Comparison of ENCODE assay signal across 21 cellular contexts in genomic region chr3:71077070-71077469, GRCh38.
DNase-seq lines count a peak whose midpoint lies in the region; ATAC-seq and TF ChIP-seq lines count a peak whose summit lies in the region.
"Had no signal": no experiment of that assay in that cellular context is flagged by ENCODE, and none has a peak within 500 bp of the region (broad histone marks: within the 10 kb centered on the region; RNA-seq: fewer than 3 reads in every experiment).

No MANE protein-coding gene starts in this region.

- TF ChIP-seq CTCF in mucosa of descending colon (IDR thresholded peaks at IDR 0.05) = no peak
- TF ChIP-seq CTCF in endothelial cell (IDR thresholded peaks at IDR 0.05; ENCODE audit: unreplicated experiment) = no peak

- no peaks in the 10 kb centered on the region for H3K36me3 ChIP-seq in mucosa of descending colon (ENCODE audit: low read depth)
- H3K36me3 ChIP-seq: esophagus squamous epithelium, lower lobe of right lung, Peyer's patch, prostate gland, thyroid gland had no signal

- H3K27ac Mint-ChIP-seq in activated T-cell treated with anti-CD3 and anti-CD28 coated beads, Interleukin-2, amount 50 U/mL, for 24 hours = peak overlapping the region; percentile 81
- H3K27ac Mint-ChIP-seq in activated naive CD8-positive, alpha-beta T cell treated with anti-CD3 and anti-CD28 coated beads, Interleukin-2, amount 10 ng/mL, durations not matched to agents 7 days and 5 days = peak overlapping the region; percentile 53
- peak overlapping the region; percentile 4 to 47 for H3K27ac Mint-ChIP-seq in stimulated activated naive CD8-positive, alpha-beta T cell treated with anti-CD3 and anti-CD28 coated beads, Interleukin-15, amount 100 ng/mL, for 72 hours
- H3K27ac Mint-ChIP-seq in endothelial cell (ENCODE audit: unreplicated experiment) = no peak overlapping the region

- DNase-seq in activated T-cell treated with anti-CD3 and anti-CD28 coated beads, Interleukin-2, amount 50 U/mL, for 24 hours = no peak
- no peak for DNase-seq in activated T-cell treated with anti-CD3 and anti-CD28 coated beads, Interleukin-2, amount 50 U/mL, for 1 hour
- DNase-seq in activated naive CD8-positive, alpha-beta T cell treated with anti-CD3 and anti-CD28 coated beads, Interleukin-2, amount 10 ng/mL, durations not matched to agents 7 days and 5 days = no peak
- DNase-seq in mucosa of descending colon (no peak), GM19238 (ENCODE audit: insufficient read length, low spot score) (no peak), dermis blood vessel endothelial cell (no peak), endothelial cell (ENCODE audit: low spot score) (no peak)
- no peak for DNase-seq in stimulated activated naive CD8-positive, alpha-beta T cell treated with anti-CD3 and anti-CD28 coated beads, Interleukin-15, amount 100 ng/mL, for 72 hours
- DNase-seq: activated CD4-positive, alpha-beta T cell treated with anti-CD3 and anti-CD28 coated beads for 1 hour; activated CD8-positive, alpha-beta memory T cell treated with anti-CD3 and anti-CD28 coated beads, Interleukin-2, amount 50 U/mL, for 48 hours; activated naive CD4-positive, alpha-beta T cell treated with anti-CD3 and anti-CD28 coated beads, Interleukin-2, amount 10 ng/mL, durations not matched to agents 7 days and 5 days; C1 segment of cervical spinal cord; esophagus squamous epithelium; lower lobe of right lung; NCI-H1048; Peyer's patch; spleen; thyroid gland had no signal

- peaks cover 96% of the 10 kb centered on the region for H3K4me1 Mint-ChIP-seq in activated T-cell treated with anti-CD3 and anti-CD28 coated beads, Interleukin-2, amount 50 U/mL, for 24 hours (ENCODE audit: low read depth)
- H3K4me1 Mint-ChIP-seq in activated naive CD8-positive, alpha-beta T cell treated with anti-CD3 and anti-CD28 coated beads, Interleukin-2, amount 10 ng/mL, durations not matched to agents 7 days and 5 days = peaks cover 64% of the 10 kb centered on the region
- peaks cover 99% of the 10 kb centered on the region for H3K4me1 Mint-ChIP-seq in stimulated activated naive CD8-positive, alpha-beta T cell treated with anti-CD3 and anti-CD28 coated beads, Interleukin-15, amount 100 ng/mL, for 72 hours
- H3K4me1 Mint-ChIP-seq in endothelial cell (ENCODE audit: unreplicated experiment) = peaks cover 19% of the 10 kb centered on the region

- H3K9me3 ChIP-seq in mucosa of descending colon = no peaks in the 10 kb centered on the region
- H3K9me3 ChIP-seq: esophagus squamous epithelium, lower lobe of right lung, Peyer's patch, prostate gland, spleen, thyroid gland had no signal

- H3K4me3 Mint-ChIP-seq in activated T-cell treated with anti-CD3 and anti-CD28 coated beads, Interleukin-2, amount 50 U/mL, for 24 hours = no peak overlapping the region
- no peak overlapping the region for H3K4me3 Mint-ChIP-seq in activated naive CD8-positive, alpha-beta T cell treated with anti-CD3 and anti-CD28 coated beads, Interleukin-2, amount 10 ng/mL, durations not matched to agents 7 days and 5 days
- no peak overlapping the region for H3K4me3 Mint-ChIP-seq in stimulated activated naive CD8-positive, alpha-beta T cell treated with anti-CD3 and anti-CD28 coated beads, Interleukin-15, amount 100 ng/mL, for 72 hours
- H3K4me3 Mint-ChIP-seq in endothelial cell (ENCODE audit: unreplicated experiment) = no peak overlapping the region
- H3K4me3 Mint-ChIP-seq: activated naive CD4-positive, alpha-beta T cell treated with anti-CD3 and anti-CD28 coated beads, Interleukin-2, amount 10 ng/mL, durations not matched to agents 7 days and 5 days; nephron had no signal

- no peaks in the 10 kb centered on the region for H3K9me3 Mint-ChIP-seq in activated T-cell treated with anti-CD3 and anti-CD28 coated beads, Interleukin-2, amount 50 U/mL, for 24 hours
- no peaks in the 10 kb centered on the region for H3K9me3 Mint-ChIP-seq in activated naive CD8-positive, alpha-beta T cell treated with anti-CD3 and anti-CD28 coated beads, Interleukin-2, amount 10 ng/mL, durations not matched to agents 7 days and 5 days
- H3K9me3 Mint-ChIP-seq in stimulated activated naive CD8-positive, alpha-beta T cell treated with anti-CD3 and anti-CD28 coated beads, Interleukin-15, amount 100 ng/mL, for 72 hours = no peaks in the 10 kb centered on the region
- no peaks in the 10 kb centered on the region for H3K9me3 Mint-ChIP-seq in endothelial cell (ENCODE audit: unreplicated experiment)
- H3K9me3 Mint-ChIP-seq: activated naive CD4-positive, alpha-beta T cell treated with anti-CD3 and anti-CD28 coated beads, Interleukin-2, amount 10 ng/mL, durations not matched to agents 7 days and 5 days; nephron had no signal

- POLR2A ChIA-PET in activated naive CD8-positive, alpha-beta T cell treated with anti-CD3 and anti-CD28 coated beads, Interleukin-2, amount 10 ng/mL, durations not matched to agents 7 days and 5 days (lab: Charles Lee) = interaction anchor here (0.7 kb wide), 1 partner anchor 46 kb away, joined by 3 read pairs; no protein-coding TSS in a partner anchor

- H3K4me3 ChIP-seq in mucosa of descending colon = no peak overlapping the region
- H3K4me3 ChIP-seq: esophagus squamous epithelium, lower lobe of right lung, Peyer's patch, prostate gland, SK-N-MC, spleen, thyroid gland had no signal

- intact Hi-C loops in mucosa of descending colon (cut with DNase I, micrococcal nuclease) = no loop called here

- ATAC-seq in activated naive CD8-positive, alpha-beta T cell treated with anti-CD3 and anti-CD28 coated beads, Interleukin-2, amount 10 ng/mL, durations not matched to agents 7 days and 5 days (ENCODE audit: low read depth) = no peak
- ATAC-seq in mucosa of descending colon = peak; percentile 54
- ATAC-seq in stimulated activated naive CD8-positive, alpha-beta T cell treated with anti-CD3 and anti-CD28 coated beads, Interleukin-15, amount 100 ng/mL, for 72 hours = no peak
- ATAC-seq: lower lobe of right lung had no signal

- no peaks in the 10 kb centered on the region for H3K27me3 Mint-ChIP-seq in activated T-cell treated with anti-CD3 and anti-CD28 coated beads, Interleukin-2, amount 50 U/mL, for 24 hours
- no peaks in the 10 kb centered on the region for H3K27me3 Mint-ChIP-seq in activated naive CD8-positive, alpha-beta T cell treated with anti-CD3 and anti-CD28 coated beads, Interleukin-2, amount 10 ng/mL, durations not matched to agents 7 days and 5 days
- H3K27me3 Mint-ChIP-seq in stimulated activated naive CD8-positive, alpha-beta T cell treated with anti-CD3 and anti-CD28 coated beads, Interleukin-15, amount 100 ng/mL, for 72 hours = no peaks in the 10 kb centered on the region
- peaks cover 3% of the 10 kb centered on the region for H3K27me3 Mint-ChIP-seq in endothelial cell (ENCODE audit: unreplicated experiment)
- H3K27me3 Mint-ChIP-seq: activated naive CD4-positive, alpha-beta T cell treated with anti-CD3 and anti-CD28 coated beads, Interleukin-2, amount 10 ng/mL, durations not matched to agents 7 days and 5 days had no signal

- peaks cover 27% of the 10 kb centered on the region for H3K4me1 ChIP-seq in mucosa of descending colon (ENCODE audit: low read depth)
- H3K4me1 ChIP-seq: prostate gland had no signal

- peaks cover 84% of the 10 kb centered on the region for H3K36me3 Mint-ChIP-seq in activated T-cell treated with anti-CD3 and anti-CD28 coated beads, Interleukin-2, amount 50 U/mL, for 24 hours (ENCODE audit: low read depth)
- H3K36me3 Mint-ChIP-seq in activated naive CD8-positive, alpha-beta T cell treated with anti-CD3 and anti-CD28 coated beads, Interleukin-2, amount 10 ng/mL, durations not matched to agents 7 days and 5 days = peaks cover 16% of the 10 kb centered on the region
- H3K36me3 Mint-ChIP-seq in endothelial cell (ENCODE audit: low read depth, unreplicated experiment) = peaks cover 4% of the 10 kb centered on the region
